ENCODE assay signal across 8 cellular contexts in the genomic region with DNA sequence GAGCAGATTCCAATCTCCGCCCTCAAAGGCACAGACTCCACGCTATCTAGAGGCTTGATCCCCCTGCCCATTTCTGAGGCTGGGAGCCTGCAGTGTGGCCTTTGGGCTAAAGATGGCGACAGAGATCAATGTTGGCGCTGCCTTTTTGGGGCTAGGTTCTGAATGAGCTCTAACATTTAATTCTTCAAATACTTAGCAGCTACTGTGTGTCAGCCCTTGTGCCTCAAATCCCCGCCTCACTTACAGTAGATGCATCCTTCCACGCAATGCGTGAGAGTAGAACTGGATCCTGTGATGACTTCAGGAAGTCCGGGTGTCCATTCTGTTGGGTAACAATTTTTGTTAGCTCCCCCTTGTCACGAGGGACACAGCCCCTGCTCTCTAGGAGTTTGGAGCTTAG. TPM values are rescaled to one million over a fixed set of nuclear protein-coding genes. Genes with fewer than 3 reads are reported as not detected.
DNase-seq lines count a peak whose midpoint lies in the region; ATAC-seq and TF ChIP-seq lines count a peak whose summit lies in the region.

No MANE protein-coding gene starts in this region.

- no peaks in the 10 kb centered on the region for H3K4me1 ChIP-seq in CD4-positive, alpha-beta memory T cell (ENCODE audit: insufficient read depth, low read length)

- no peak overlapping the region for H3K27ac ChIP-seq in CD4-positive, alpha-beta memory T cell (ENCODE audit: low read depth, low read length)

- peak; percentile 41 for ATAC-seq in activated naive CD8-positive, alpha-beta T cell treated with anti-CD3 and anti-CD28 coated beads, Interleukin-2, amount 10 ng/mL, durations not matched to agents 7 days and 5 days (ENCODE audit: low read depth)
- ATAC-seq in GM21619 (IDR thresholded peaks at IDR 0.05; ENCODE audit: unreplicated experiment), result no peak
- ATAC-seq in GM21526 (IDR thresholded peaks at IDR 0.05; ENCODE audit: low FRiP score, unreplicated experiment), result no peak

- no peaks in the 10 kb centered on the region for H3K36me3 ChIP-seq in CD4-positive, alpha-beta memory T cell (ENCODE audit: insufficient read depth, low read length)

- DNase-seq in CD4-positive, alpha-beta memory T cell, result peak; percentile 15 to 44 (median 18)
- DNase-seq in HFF-Myc (ENCODE audit: extremely low read depth, low read depth) (no peak), RPMI7951 (ENCODE audit: low read depth) (peak; percentile 41), iPS-NIHi11 (ENCODE audit: low spot score) (peak; percentile 71)
- DNase-seq in activated naive CD8-positive, alpha-beta T cell treated with anti-CD3 and anti-CD28 coated beads, Interleukin-2, amount 10 ng/mL, durations not matched to agents 7 days and 5 days, result peak; percentile 67
- DNase-seq in stimulated activated CD4-positive, alpha-beta T cell treated with anti-CD3 and anti-CD28 coated beads, Interleukin-4, amount 100 ng/mL, for 48 hours (ENCODE audit: low read depth in 2 of 2), result peak; percentile 25 to 58

- peaks cover 0 to 2% (median 0%) of the 10 kb centered on the region in 8 donors for H3K9me3 Mint-ChIP-seq in CD4-positive, alpha-beta memory T cell
- no peaks in the 10 kb centered on the region for H3K9me3 Mint-ChIP-seq in activated naive CD8-positive, alpha-beta T cell treated with anti-CD3 and anti-CD28 coated beads, Interleukin-2, amount 10 ng/mL, durations not matched to agents 7 days and 5 days

- peaks cover 0 to 2% (median under 1%) of the 10 kb centered on the region in 4 donors for H3K4me1 Mint-ChIP-seq in CD4-positive, alpha-beta memory T cell
- peaks cover 10% of the 10 kb centered on the region for H3K4me1 Mint-ChIP-seq in activated naive CD8-positive, alpha-beta T cell treated with anti-CD3 and anti-CD28 coated beads, Interleukin-2, amount 10 ng/mL, durations not matched to agents 7 days and 5 days

- peaks cover 4 to 13% of the 10 kb centered on the region in 2 donors for H3K27me3 Mint-ChIP-seq in CD4-positive, alpha-beta memory T cell
- H3K27me3 Mint-ChIP-seq in activated naive CD8-positive, alpha-beta T cell treated with anti-CD3 and anti-CD28 coated beads, Interleukin-2, amount 10 ng/mL, durations not matched to agents 7 days and 5 days, result peaks cover 14% of the 10 kb centered on the region

- CTCF ChIA-PET in CD4-positive, alpha-beta memory T cell (lab: Charles Lee; ENCODE audit: partially characterized antibody), result interaction anchor here (0.7 to 2.1 kb wide), 24 partner anchors 8 to 310 kb away, joined by 3 to 11 read pairs (median 4); partner anchors contain the start of genes IL1F10, IL36G and IL36RN

- H3K36me3 Mint-ChIP-seq in CD4-positive, alpha-beta memory T cell, result no peaks in the 10 kb centered on the region
- H3K36me3 Mint-ChIP-seq in activated naive CD8-positive, alpha-beta T cell treated with anti-CD3 and anti-CD28 coated beads, Interleukin-2, amount 10 ng/mL, durations not matched to agents 7 days and 5 days, result no peaks in the 10 kb centered on the region

- no peak overlapping the region for H3K27ac Mint-ChIP-seq in CD4-positive, alpha-beta memory T cell
- no peak overlapping the region for H3K27ac Mint-ChIP-seq in activated naive CD8-positive, alpha-beta T cell treated with anti-CD3 and anti-CD28 coated beads, Interleukin-2, amount 10 ng/mL, durations not matched to agents 7 days and 5 days

- H3K4me3 Mint-ChIP-seq in CD4-positive, alpha-beta memory T cell, result no peak overlapping the region
- no peak overlapping the region for H3K4me3 Mint-ChIP-seq in activated naive CD8-positive, alpha-beta T cell treated with anti-CD3 and anti-CD28 coated beads, Interleukin-2, amount 10 ng/mL, durations not matched to agents 7 days and 5 days

- no peak overlapping the region for H3K4me3 ChIP-seq in CD4-positive, alpha-beta memory T cell (ENCODE audit: low read length in 2 of 2)
- H3K4me3 ChIP-seq in HFF-Myc (replicated peaks; ENCODE audit: low read depth, low read length), result no peak overlapping the region

- H3K9me3 ChIP-seq in CD4-positive, alpha-beta memory T cell (ENCODE audit: control insufficient read depth in 1 of 2, low read length in 2 of 2), result no peaks in the 10 kb centered on the region

- TF ChIP-seq CTCF in HFF-Myc (IDR thresholded peaks at IDR 0.05; ENCODE audit: low read depth, low read length, missing control alignments), result peak; percentile 81

- POLR2A ChIA-PET in CD4-positive, alpha-beta memory T cell (lab: Charles Lee; ENCODE audit: partially characterized antibody), result interaction anchor here (1.0 kb wide), 1 partner anchor 9 kb away, joined by 4 read pairs; no protein-coding TSS in a partner anchor
- POLR2A ChIA-PET in activated naive CD8-positive, alpha-beta T cell treated with anti-CD3 and anti-CD28 coated beads, Interleukin-2, amount 10 ng/mL, durations not matched to agents 7 days and 5 days (lab: Charles Lee), result interaction anchor here (0.6 to 1.2 kb wide), 3 partner anchors 95 to 123 kb away, joined by 4 to 5 read pairs (median 4); no protein-coding TSS in a partner anchor

- intact Hi-C loops in CD4-positive, alpha-beta memory T cell (cut with micrococcal nuclease), result loop anchor here (5.0 kb wide), 2 partner anchors 83 to 122 kb away; no protein-coding TSS in a partner anchor

- H3K27me3 ChIP-seq in CD4-positive, alpha-beta memory T cell (ENCODE audit: insufficient read depth, low read length), result no peaks in the 10 kb centered on the region

RNA-seq across cellular contexts. Expression of gene IL1F10, which starts 12.4 kb away (rescaled TPM):
- not detected for total RNA-seq in CD4-positive, alpha-beta memory T cell
- not detected for polyA plus RNA-seq in CD4-positive, alpha-beta memory T cell
- total RNA-seq in RPMI7951 (2014; rRNA removed; shearing (Covaris generic)), result not detected in 2 replicates
- not detected for total RNA-seq in activated naive CD8-positive, alpha-beta T cell treated with anti-CD3 and anti-CD28 coated beads, Interleukin-2, amount 10 ng/mL, durations not matched to agents 7 days and 5 days

RNA-seq across cellular contexts. Expression of gene IL36RN, which starts 21.1 kb away (rescaled TPM):
- total RNA-seq in CD4-positive, alpha-beta memory T cell, result not detected
- polyA plus RNA-seq in CD4-positive, alpha-beta memory T cell, result not detected
- total RNA-seq in RPMI7951 (2014; rRNA removed; shearing (Covaris generic)), result not detected in 2 replicates
- not detected for total RNA-seq in activated naive CD8-positive, alpha-beta T cell treated with anti-CD3 and anti-CD28 coated beads, Interleukin-2, amount 10 ng/mL, durations not matched to agents 7 days and 5 days

RNA-seq across cellular contexts. Expression of gene IL36B, which starts 27.5 kb away (rescaled TPM):
- total RNA-seq in CD4-positive, alpha-beta memory T cell, result not detected
- not detected for polyA plus RNA-seq in CD4-positive, alpha-beta memory T cell
- not detected in 2 replicates for total RNA-seq in RPMI7951 (2014; rRNA removed; shearing (Covaris generic))
- not detected for total RNA-seq in activated naive CD8-positive, alpha-beta T cell treated with anti-CD3 and anti-CD28 coated beads, Interleukin-2, amount 10 ng/mL, durations not matched to agents 7 days and 5 days

RNA-seq across cellular contexts. Expression of gene IL1RN, which starts 47.3 kb away (rescaled TPM):
- total RNA-seq in CD4-positive, alpha-beta memory T cell, result 1 to 10 TPM; 2.4 TPM
- polyA plus RNA-seq in CD4-positive, alpha-beta memory T cell, result not detected
- total RNA-seq in RPMI7951 (2014; rRNA removed; shearing (Covaris generic)), result 0.48 TPM in 1 of 2 replicates, not detected in the other
- 1 to 10 TPM; 2.1 to 4.0 TPM for total RNA-seq in activated naive CD8-positive, alpha-beta T cell treated with anti-CD3 and anti-CD28 coated beads, Interleukin-2, amount 10 ng/mL, durations not matched to agents 7 days and 5 days
